Comparison of ENCODE assay signal across 1 cellular context in genomic region chr13:29505511-29505910, GRCh38.
TF ChIP-seq lines count a peak whose summit lies in the region.

No MANE protein-coding gene starts in this region.

TF ChIP-seq in H1, 55 proteins besides CTCF, POLR2A, EP300 and RAD21:
- TF ChIP-seq EGR1 (IDR thresholded peaks at IDR 0.05; ENCODE audit: borderline replicate concordance, low read depth, low read length), result peak; percentile 5; the same call in 1 of the 2 replicates
- no peak for TF ChIP-seq RXRA (IDR thresholded peaks at IDR 0.05; ENCODE audit: insufficient read depth, low read depth, low read length)
- TF ChIP-seq ZNF274 (IDR thresholded peaks at IDR 0.05; ENCODE audit: borderline replicate concordance, extremely low read depth, low read length), result no peak
